10 cellular contexts compared by ENCODE assay signal in genomic region chr20:48912065-48912464, GRCh38.
DNase-seq lines count a peak whose midpoint lies in the region; ATAC-seq and TF ChIP-seq lines count a peak whose summit lies in the region.
"Had no signal": no experiment of that assay in that cellular context is flagged by ENCODE, and none has a peak within 500 bp of the region (broad histone marks: within the 10 kb centered on the region; RNA-seq: fewer than 3 reads in every experiment).

No MANE protein-coding gene starts in this region.

- peak overlapping the region in 6 of 11 experiments; percentile 0 to 47 (median 22); a peak in 7 of 22 replicates for H3K9ac ChIP-seq in BLaER1 treated with 17β-estradiol and CSF1 and Interleukin-3, amounts not matched to agents 10 nM and 100 nM

- H3K27me3 ChIP-seq in BLaER1 treated with 17β-estradiol and CSF1 and Interleukin-3, amounts not matched to agents 10 nM and 100 nM, result no peaks in the 10 kb centered on the region

- H3K9me3 ChIP-seq in BLaER1 treated with 17β-estradiol and CSF1 and Interleukin-3, amounts not matched to agents 10 nM and 100 nM (replicated peaks in 1 of 11), result peaks cover 19 to 31% (median 25%) of the 10 kb centered on the region in 11 experiments

- H3K4me2 ChIP-seq in BLaER1 treated with 17β-estradiol and CSF1 and Interleukin-3, amounts not matched to agents 10 nM and 100 nM, result peak overlapping the region; percentile 34 to 90 (median 69)

- H3K27ac ChIP-seq in BLaER1 treated with 17β-estradiol and CSF1 and Interleukin-3, amounts not matched to agents 10 nM and 100 nM, result peak overlapping the region in 8 of 11 experiments; percentile 0 to 61 (median 38); a peak in 11 of 22 replicates
- H3K27ac ChIP-seq in RWPE1, result no peak overlapping the region

- H3K4me1 ChIP-seq in BLaER1 treated with 17β-estradiol and CSF1 and Interleukin-3, amounts not matched to agents 10 nM and 100 nM, result peaks cover 22 to 52% (median 35%) of the 10 kb centered on the region in 10 experiments

- POLR2A ChIA-PET in RWPE1 (lab: Yijun Ruan, JAX; ENCODE audit: low non-redundant PET), result no interaction called here
- POLR2A ChIA-PET in HEK293T (lab: Yijun Ruan, JAX), result no interaction called here

- no peaks in the 10 kb centered on the region for H4K20me1 ChIP-seq in BLaER1 treated with 17β-estradiol and CSF1 and Interleukin-3, amounts not matched to agents 10 nM and 100 nM

- peak; percentile 86 for ATAC-seq in GM19324 (IDR thresholded peaks at IDR 0.05; ENCODE audit: low FRiP score, unreplicated experiment)
- ATAC-seq in HG02938 (IDR thresholded peaks at IDR 0.05; ENCODE audit: unreplicated experiment), result peak; percentile 70

- CTCF ChIA-PET in RWPE1 (lab: Yijun Ruan, JAX) (interaction anchor here (0.9 to 1.2 kb wide), 2 partner anchors 254 to 292 kb away, joined by 3 to 5 read pairs; no protein-coding TSS in a partner anchor), HEK293T (lab: Yijun Ruan, JAX) (interaction anchor here (1.6 kb wide), 1 partner anchor 255 kb away, joined by 3 read pairs; no protein-coding TSS in a partner anchor)

- no peak overlapping the region for H3K4me3 ChIP-seq in BLaER1 treated with 17β-estradiol and CSF1 and Interleukin-3, amounts not matched to agents 10 nM and 100 nM

- DNase-seq in NCI-H69 (lab: John Stamatoyannopoulos, UW), result peak; percentile 47
- DNase-seq in NCI-H1417 treated with DMSO at 0.1 percent for 48 hours (lab: John Stamatoyannopoulos, UW), result no peak
- DNase-seq in NCI-H1930 (lab: John Stamatoyannopoulos, UW), result no peak
- DNase-seq in RWPE1 (ENCODE audit: low spot score), result no peak
- no peak for DNase-seq in HEK293T (ENCODE audit: extremely low spot score)
- DNase-seq: activated naive CD8-positive, alpha-beta T cell treated with anti-CD3 and anti-CD28 coated beads, Interleukin-2, amount 10 ng/mL, durations not matched to agents 7 days and 5 days; kidney had no signal

- H3K36me3 ChIP-seq in BLaER1 treated with 17β-estradiol and CSF1 and Interleukin-3, amounts not matched to agents 10 nM and 100 nM, result no peaks in the 10 kb centered on the region

- no peak for TF ChIP-seq CTCF in RWPE1 (conservative IDR thresholded peaks at IDR 0.05; ENCODE audit: low read depth)

TF ChIP-seq in HEK293T, 16 proteins besides CTCF, POLR2A, EP300 and RAD21:
- TF ChIP-seq CTBP1 (IDR thresholded peaks at IDR 0.05; ENCODE audit: borderline replicate concordance), result no peak
- TF ChIP-seq NFRKB (IDR thresholded peaks at IDR 0.05), result no peak
- no peak for TF ChIP-seq FOXK2 (IDR thresholded peaks at IDR 0.05)
